4 cellular contexts compared by ENCODE assay signal in genomic region chr12:76103958-76104357, GRCh38.
A peak's percentile ranks its signal among the peaks of the same experiment; 100 is the strongest.
TF ChIP-seq lines count a peak whose summit lies in the region.

No MANE protein-coding gene starts in this region.

TF ChIP-seq in SK-N-SH, 30 proteins besides CTCF, POLR2A, EP300 and RAD21:
- no peak for TF ChIP-seq YY1 (IDR thresholded peaks at IDR 0.05; ENCODE audit: low read depth)
- TF ChIP-seq JUND (IDR thresholded peaks at IDR 0.05): no peak
- TF ChIP-seq CHD2 (IDR thresholded peaks at IDR 0.05; ENCODE audit: low read length, partially characterized antibody): no peak
- TF ChIP-seq EZH2phosphoT487 (IDR thresholded peaks at IDR 0.05; ENCODE audit: borderline replicate concordance, low read depth): no peak
- TF ChIP-seq MXI1 (IDR thresholded peaks at IDR 0.05; ENCODE audit: low read depth, low read length): no peak
- no peak for TF ChIP-seq ZBTB33 (IDR thresholded peaks at IDR 0.05; ENCODE audit: borderline replicate concordance, low read depth)
- no peak for TF ChIP-seq TAF1 (IDR thresholded peaks at IDR 0.05; ENCODE audit: borderline replicate concordance, low read depth, low read length)

TF ChIP-seq in SK-N-SH treated with all-trans-retinoic acid at 6 μM for 48 hours, 23 proteins besides CTCF, POLR2A, EP300 and RAD21 (continues in another document):
- TF ChIP-seq CSRNP3 (CRISPR knock-in tag; IDR thresholded peaks at IDR 0.05) (no peak), SNAI2 (CRISPR knock-in tag; IDR thresholded peaks at IDR 0.05) (no peak), ZC3H10 (CRISPR knock-in tag; IDR thresholded peaks at IDR 0.05) (no peak), TOX (CRISPR knock-in tag; IDR thresholded peaks at IDR 0.05; ENCODE audit: borderline replicate concordance) (no peak), ESRRG (CRISPR knock-in tag; IDR thresholded peaks at IDR 0.05) (no peak), BACH2 (CRISPR knock-in tag; IDR thresholded peaks at IDR 0.05; ENCODE audit: borderline replicate concordance) (no peak), ZNF8 (CRISPR knock-in tag; IDR thresholded peaks at IDR 0.05) (no peak), PPARA (CRISPR knock-in tag; IDR thresholded peaks at IDR 0.05; ENCODE audit: borderline replicate concordance) (no peak), ISL1 (CRISPR knock-in tag; IDR thresholded peaks at IDR 0.05) (no peak), ZNF70 (CRISPR knock-in tag; IDR thresholded peaks at IDR 0.05) (no peak), TSHZ2 (CRISPR knock-in tag; IDR thresholded peaks at IDR 0.05) (no peak), OSR1 (CRISPR knock-in tag; IDR thresholded peaks at IDR 0.05) (no peak), ZNF565 (CRISPR knock-in tag; conservative IDR thresholded peaks at IDR 0.05; ENCODE audit: low read depth) (no peak), GLIS3 (CRISPR knock-in tag; IDR thresholded peaks at IDR 0.05) (no peak), TCF4 (CRISPR knock-in tag; IDR thresholded peaks at IDR 0.05; ENCODE audit: borderline replicate concordance) (no peak)

TF ChIP-seq in GM23338, 12 proteins besides CTCF, POLR2A, EP300 and RAD21:
- TF ChIP-seq POLR2AphosphoS5 (IDR thresholded peaks at IDR 0.05; ENCODE audit: low read depth): no peak

TF ChIP-seq in H1, 55 proteins besides CTCF, POLR2A, EP300 and RAD21:
- TF ChIP-seq TAF1 (IDR thresholded peaks at IDR 0.05; ENCODE audit: low read depth, low read length) (no peak), KDM1A (IDR thresholded peaks at IDR 0.05; ENCODE audit: borderline replicate concordance, low read length) (0 out of 2 replicates have a peak, but pooled peaks have one; percentile 17)
TF ChIP-seq in H1: peak in this region for 1.
